Comparison of ENCODE assay signal across 3 cellular contexts in genomic region chr5:134226441-134227192, GRCh38.
TF ChIP-seq lines count a peak whose summit lies in the region.

No MANE protein-coding gene starts in this region.

TF ChIP-seq in GM12891, 5 proteins besides CTCF, POLR2A, EP300 and RAD21:
- TF ChIP-seq PAX5 (IDR thresholded peaks at IDR 0.05; ENCODE audit: insufficient read depth, low read length, severe bottlenecking) (peak; percentile 2), TAF1 (IDR thresholded peaks at IDR 0.05; ENCODE audit: low read depth, low read length) (peak; percentile 37), POU2F2 (IDR thresholded peaks at IDR 0.05; ENCODE audit: low read depth, low read length) (peak; percentile 17; the same call in 1 of the 2 replicates), POLR2AphosphoS5 (IDR thresholded peaks at IDR 0.05; ENCODE audit: low read depth, low read length) (peak; percentile 74), SPI1 (IDR thresholded peaks at IDR 0.05; ENCODE audit: low read depth, low read length) (0 out of 2 replicates have a peak, but pooled peaks have one; percentile 7)

TF ChIP-seq in HCT116, 20 proteins besides CTCF, POLR2A, EP300 and RAD21:
- peak; percentile 2; the same call in 1 of the 2 replicates for TF ChIP-seq POLR2AphosphoS5 (IDR thresholded peaks at IDR 0.05; ENCODE audit: low read depth, low read length)
- TF ChIP-seq ELF1 (IDR thresholded peaks at IDR 0.05; ENCODE audit: borderline replicate concordance, low read depth) = no peak
- TF ChIP-seq FOSL1 (IDR thresholded peaks at IDR 0.05; ENCODE audit: low read depth) = no peak
- TF ChIP-seq EGR1 (IDR thresholded peaks at IDR 0.05; ENCODE audit: low read depth) = no peak
- TF ChIP-seq JUND (IDR thresholded peaks at IDR 0.05) = no peak
- no peak for TF ChIP-seq ZNF274 (IDR thresholded peaks at IDR 0.05; ENCODE audit: low read depth, low read length)
- TF ChIP-seq EZH2 (IDR thresholded peaks at IDR 0.05) = no peak
- peak; percentile 43 for TF ChIP-seq ZFX (IDR thresholded peaks at IDR 0.05)
- TF ChIP-seq SIN3A (IDR thresholded peaks at IDR 0.05; ENCODE audit: low read depth) = no peak
- no peak for TF ChIP-seq REST (IDR thresholded peaks at IDR 0.05; ENCODE audit: low read depth)
TF ChIP-seq in HCT116: peak in this region for 2.

TF ChIP-seq in K562, 482 proteins besides CTCF, POLR2A, EP300 and RAD21 (continues in another document):
- TF ChIP-seq CTCFL (IDR thresholded peaks at IDR 0.05; ENCODE audit: borderline replicate concordance, insufficient read depth, low read depth, low read length, poor library complexity, severe bottlenecking) (no peak), ETV1 (tag; conservative IDR thresholded peaks at IDR 0.05; ENCODE audit: low read depth) (0 out of 2 replicates have a peak, but pooled peaks have one; percentile 21), UBTF (IDR thresholded peaks at IDR 0.05; ENCODE audit: borderline replicate concordance in 1 of 2, low read depth in 2 of 2, low read length in 2 of 2) (no peak), SMARCA4 (IDR thresholded peaks at IDR 0.05) (0 out of 2 replicates have a peak, but pooled peaks have one; percentile 21), THAP12 (CRISPR knock-in tag; IDR thresholded peaks at IDR 0.05) (0 out of 2 replicates have a peak, but pooled peaks have one; percentile 43), CTBP1 (IDR thresholded peaks at IDR 0.05; ENCODE audit: borderline replicate concordance) (peak; percentile 18; the same call in 1 of the 2 replicates), ZBTB1 (CRISPR knock-in tag; IDR thresholded peaks at IDR 0.05; ENCODE audit: borderline replicate concordance, low read depth) (0 out of 2 replicates have a peak, but pooled peaks have one; percentile 31), CGGBP1 (CRISPR knock-in tag; IDR thresholded peaks at IDR 0.05) (0 out of 2 replicates have a peak, but pooled peaks have one; percentile 10), CHCHD3 (CRISPR knock-in tag; IDR thresholded peaks at IDR 0.05) (no peak), RUNX1 (IDR thresholded peaks at IDR 0.05; ENCODE audit: low read depth) (0 out of 2 replicates have a peak, but pooled peaks have one; percentile 18), MGA (IDR thresholded peaks at IDR 0.05) (peak; percentile 70), MTA3 (IDR thresholded peaks at IDR 0.05; ENCODE audit: borderline replicate concordance) (peak; percentile 29; the same call in 1 of the 2 replicates), HDAC1 (IDR thresholded peaks at IDR 0.05) (peak in 1 of 2 experiments; percentile 44; a peak in 2 of 4 replicates), PHF8 (IDR thresholded peaks at IDR 0.05; ENCODE audit: borderline replicate concordance, low read length) (peak; percentile 74; the same call in 1 of the 2 replicates), HMGN3 (IDR thresholded peaks at IDR 0.05; ENCODE audit: borderline replicate concordance, extremely low read depth, insufficient read length, low read depth, low read length) (no peak), ARID2 (IDR thresholded peaks at IDR 0.05) (peak; percentile 24; the same call in 1 of the 2 replicates), ZEB2 (IDR thresholded peaks at IDR 0.05) (peak; percentile 59; the same call in 1 of the 2 replicates), ZNF511 (CRISPR knock-in tag; IDR thresholded peaks at IDR 0.05) (peak; percentile 35), TAF7 (tag; IDR thresholded peaks at IDR 0.05) (peak; percentile 37; the same call in 1 of the 2 replicates), E2F3 (CRISPR knock-in tag; IDR thresholded peaks at IDR 0.05) (no peak), MLX (CRISPR knock-in tag; conservative IDR thresholded peaks at IDR 0.05) (0 out of 4 replicates have a peak, but pooled peaks of 1 of the 2 experiments have one; percentile 62), YY1 (IDR thresholded peaks at IDR 0.05; ENCODE audit: borderline replicate concordance in 1 of 3, control insufficient read depth in 1 of 3, extremely low read depth in 1 of 3, insufficient read depth in 3 of 3, insufficient read length in 1 of 3, insufficient replicate concordance in 2 of 3, low read depth in 1 of 3, low read length in 2 of 3) (peak in 1 of 3 experiments; percentile 20), CC2D1A (IDR thresholded peaks at IDR 0.05) (peak; percentile 28; the same call in 1 of the 2 replicates), HINFP (tag; conservative IDR thresholded peaks at IDR 0.05; ENCODE audit: low read depth) (no peak)
